8 cellular contexts compared by ENCODE assay signal in the genomic region with DNA sequence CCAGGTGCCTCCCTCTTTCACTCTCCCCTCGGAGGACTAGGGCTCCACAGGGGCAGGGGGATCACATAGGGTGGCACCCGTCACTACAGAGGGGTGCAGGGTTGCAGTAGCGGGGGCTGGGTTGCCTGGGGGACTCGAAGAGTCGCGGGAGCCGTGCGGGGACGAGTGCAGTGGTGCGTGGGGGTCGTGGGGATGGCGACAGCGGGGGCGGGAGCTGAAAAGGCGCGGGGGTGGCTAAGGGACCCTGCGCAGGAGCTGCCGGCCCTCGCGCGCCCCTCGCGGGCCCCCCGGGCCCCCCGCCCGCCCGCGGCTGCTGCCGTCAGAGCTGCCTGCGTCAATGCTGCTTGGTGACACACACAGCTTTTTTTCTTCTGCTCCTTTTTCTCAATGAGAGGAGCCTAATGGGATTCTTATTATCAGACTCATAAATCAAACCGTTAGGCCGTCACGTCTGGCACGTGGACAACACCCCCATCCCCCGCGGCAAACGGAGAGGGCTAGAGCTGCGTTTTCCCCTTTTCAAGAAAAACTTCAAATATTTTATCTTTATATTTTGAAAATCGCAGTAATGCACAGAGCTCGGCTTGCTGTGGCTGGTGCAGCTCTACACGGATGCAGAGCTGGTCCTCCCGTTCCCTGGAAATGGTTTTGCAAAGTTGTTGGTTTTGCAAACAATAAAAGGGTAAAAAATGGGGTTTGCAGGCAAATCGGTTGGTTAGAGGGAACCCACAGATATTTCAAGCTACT.
A peak's percentile ranks its signal among the peaks of the same experiment; 100 is the strongest.
DNase-seq lines count a peak whose midpoint lies in the region; ATAC-seq and TF ChIP-seq lines count a peak whose summit lies in the region.

No MANE protein-coding gene starts in this region.

- H3K9me3 ChIP-seq in ES-I3 (ENCODE audit: control insufficient read depth, insufficient read depth, low read length): no peaks in the 10 kb centered on the region
- no peaks in the 10 kb centered on the region for H3K9me3 ChIP-seq in RWPE2 (ENCODE audit: severe bottlenecking)

- no peak overlapping the region for H3K27ac Mint-ChIP-seq in glutamatergic neuron (ENCODE audit: unreplicated experiment)
- H3K27ac Mint-ChIP-seq in activated naive CD4-positive, alpha-beta T cell treated with anti-CD3 and anti-CD28 coated beads for 36 hours: no peak overlapping the region

- H3K4me1 Mint-ChIP-seq in glutamatergic neuron (ENCODE audit: low read depth, unreplicated experiment): peaks cover 23% of the 10 kb centered on the region
- H3K4me1 Mint-ChIP-seq in activated naive CD4-positive, alpha-beta T cell treated with anti-CD3 and anti-CD28 coated beads for 36 hours (ENCODE audit: low read depth): peaks cover 9% of the 10 kb centered on the region

- H3K36me3 ChIP-seq in ES-I3 (ENCODE audit: insufficient read depth, low read length) (no peaks in the 10 kb centered on the region), RWPE2 (ENCODE audit: low read depth) (no peaks in the 10 kb centered on the region)

- intact Hi-C loops in posterior vena cava (cut with DNase I): no loop called here
- intact Hi-C loops in activated naive CD4-positive, alpha-beta T cell treated with anti-CD3 and anti-CD28 coated beads for 36 hours (cut with micrococcal nuclease): no loop called here

- peaks cover 4% of the 10 kb centered on the region for H3K36me3 Mint-ChIP-seq in glutamatergic neuron (ENCODE audit: unreplicated experiment)
- no peaks in the 10 kb centered on the region for H3K36me3 Mint-ChIP-seq in activated naive CD4-positive, alpha-beta T cell treated with anti-CD3 and anti-CD28 coated beads for 36 hours (ENCODE audit: low read depth)

- CTCF ChIA-PET in activated naive CD4-positive, alpha-beta T cell treated with anti-CD3 and anti-CD28 coated beads for 36 hours (lab: Charles Lee): interaction anchor here (1.0 kb wide), 1 partner anchor 92 kb away, joined by 3 read pairs; no protein-coding TSS in a partner anchor

- H3K27me3 Mint-ChIP-seq in glutamatergic neuron (ENCODE audit: unreplicated experiment): peaks cover 13% of the 10 kb centered on the region
- peaks cover 61% of the 10 kb centered on the region for H3K27me3 Mint-ChIP-seq in activated naive CD4-positive, alpha-beta T cell treated with anti-CD3 and anti-CD28 coated beads for 36 hours (ENCODE audit: low read depth)

- TF ChIP-seq CTCF in RWPE2 (IDR thresholded peaks at IDR 0.05; ENCODE audit: poor library complexity, severe bottlenecking) (no peak), glutamatergic neuron (IDR thresholded peaks at IDR 0.05; ENCODE audit: partially characterized antibody, unreplicated experiment) (no peak)

- peaks cover 18% of the 10 kb centered on the region for H3K27me3 ChIP-seq in RWPE2 (ENCODE audit: insufficient read depth, poor library complexity, severe bottlenecking)

- peak overlapping the region; percentile 31 for H3K27ac ChIP-seq in RWPE2 (ENCODE audit: poor library complexity, severe bottlenecking)

- H3K4me1 ChIP-seq in ES-I3 (ENCODE audit: insufficient read depth, low read length) (peaks cover 16% of the 10 kb centered on the region), RWPE2 (ENCODE audit: insufficient read depth, poor library complexity, severe bottlenecking) (no peaks in the 10 kb centered on the region)

- peak; percentile 58 for ATAC-seq in RWPE2 (ENCODE audit: low read depth)
- no peak for ATAC-seq in GM18502 (IDR thresholded peaks at IDR 0.05; ENCODE audit: poor library complexity, unreplicated experiment)

- H3K9ac ChIP-seq in ES-I3 (ENCODE audit: low read depth, low read length): peak overlapping the region; percentile 46

- DNase-seq in RWPE2 (ENCODE audit: low spot score): no peak
- DNase-seq in glutamatergic neuron: peak; percentile 75
- DNase-seq in posterior vena cava (ENCODE audit: low spot score): peak; percentile 88
- no peak for DNase-seq in NCI-H2029 treated with DMSO at 0.1 percent for 48 hours (lab: John Stamatoyannopoulos, UW)
- DNase-seq in NCI-H1694 (lab: John Stamatoyannopoulos, UW): no peak
- no peak for DNase-seq in activated naive CD4-positive, alpha-beta T cell treated with anti-CD3 and anti-CD28 coated beads for 36 hours

- peak overlapping the region; percentile 4 for H3K4me3 ChIP-seq in RWPE2 (ENCODE audit: severe bottlenecking)

- H3K4me3 Mint-ChIP-seq in glutamatergic neuron (ENCODE audit: unreplicated experiment): peak overlapping the region; percentile 83
- no peak overlapping the region for H3K4me3 Mint-ChIP-seq in activated naive CD4-positive, alpha-beta T cell treated with anti-CD3 and anti-CD28 coated beads for 36 hours

- peaks cover 4% of the 10 kb centered on the region for H3K9me3 Mint-ChIP-seq in glutamatergic neuron (ENCODE audit: unreplicated experiment)
- no peaks in the 10 kb centered on the region for H3K9me3 Mint-ChIP-seq in activated naive CD4-positive, alpha-beta T cell treated with anti-CD3 and anti-CD28 coated beads for 36 hours

Comparison
In these comparisons a context has a peak if more than half of its experiments do, and no peak if none do; other contexts are left out.
1. DNase-seq: peak in glutamatergic neuron (single experiment) and posterior vena cava (single experiment); none in RWPE2 (single experiment), NCI-H2029 treated with DMSO at 0.1 percent for 48 hours (single experiment), NCI-H1694 (single experiment) and activated naive CD4-positive, alpha-beta T cell treated with anti-CD3 and anti-CD28 coated beads for 36 hours (single experiment).